13 cellular contexts compared by ENCODE assay signal in genomic region chr6:166952122-166952521, GRCh38. TPM values are rescaled to one million over a fixed set of nuclear protein-coding genes. Genes with fewer than 3 reads are reported as not detected.
A peak's percentile ranks its signal among the peaks of the same experiment; 100 is the strongest.
DNase-seq lines count a peak whose midpoint lies in the region; ATAC-seq and TF ChIP-seq lines count a peak whose summit lies in the region.
"Had no signal": no experiment of that assay in that cellular context is flagged by ENCODE, and none has a peak within 500 bp of the region (broad histone marks: within the 10 kb centered on the region; RNA-seq: fewer than 3 reads in every experiment).

No MANE protein-coding gene starts in this region.

- no peaks in the 10 kb centered on the region for H3K79me2 ChIP-seq in smooth muscle cell (ENCODE audit: low read depth)
- H3K79me2 ChIP-seq: parathyroid adenoma had no signal

- H3K9me3 ChIP-seq in T-helper 17 cell (ENCODE audit: control insufficient read depth, low read length, poor library complexity, severe bottlenecking) (no peaks in the 10 kb centered on the region), smooth muscle cell (replicated peaks; ENCODE audit: low read depth) (no peaks in the 10 kb centered on the region)
- H3K9me3 ChIP-seq: gastroesophageal sphincter had no signal

- H3K4me1 Mint-ChIP-seq in T-helper 17 cell, result peaks cover 53% of the 10 kb centered on the region
- H3K4me1 Mint-ChIP-seq in activated naive CD8-positive, alpha-beta T cell (ENCODE audit: low read depth), result peaks cover 61% of the 10 kb centered on the region
- H3K4me1 Mint-ChIP-seq in stimulated activated memory B cell treated with anti-CD40 and anti-IgM and Interleukin-4, amounts not matched to agents 10 μg/mL and 1 μg/mL and 100 μg/mL, for 72 hours, result peaks cover 73% of the 10 kb centered on the region

- TF ChIP-seq CTCF in smooth muscle cell (IDR thresholded peaks at IDR 0.05; ENCODE audit: borderline replicate concordance, insufficient read depth, poor library complexity, severe bottlenecking), result no peak

- no peaks in the 10 kb centered on the region for H3K27me3 Mint-ChIP-seq in T-helper 17 cell
- no peaks in the 10 kb centered on the region for H3K27me3 Mint-ChIP-seq in activated naive CD8-positive, alpha-beta T cell
- H3K27me3 Mint-ChIP-seq in stimulated activated memory B cell treated with anti-CD40 and anti-IgM and Interleukin-4, amounts not matched to agents 10 μg/mL and 1 μg/mL and 100 μg/mL, for 72 hours, result no peaks in the 10 kb centered on the region
- H3K27me3 Mint-ChIP-seq: brain had no signal

- H3K4me3 Mint-ChIP-seq in T-helper 17 cell, result peak overlapping the region; percentile 96
- peak overlapping the region; percentile 68 for H3K4me3 Mint-ChIP-seq in activated naive CD8-positive, alpha-beta T cell
- peak overlapping the region; percentile 18 for H3K4me3 Mint-ChIP-seq in stimulated activated memory B cell treated with anti-CD40 and anti-IgM and Interleukin-4, amounts not matched to agents 10 μg/mL and 1 μg/mL and 100 μg/mL, for 72 hours

- DNase-seq in activated T-cell treated with anti-CD3 and anti-CD28 coated beads, Interleukin-2, amount 50 U/mL, for 1 hour, result peak; percentile 32
- DNase-seq in activated T-cell treated with anti-CD3 and anti-CD28 coated beads for 4 hours (no peak), T-helper 17 cell (no peak), NCI-H510A treated with DMSO at 0.1 percent for 48 hours (lab: John Stamatoyannopoulos, UW) (no peak), smooth muscle cell (lab: John Stamatoyannopoulos, UW; ENCODE audit: unreplicated experiment) (no peak)
- DNase-seq: activated CD8-positive, alpha-beta memory T cell treated with anti-CD3 and anti-CD28 coated beads, Interleukin-2, amount 50 U/mL, for 4 hours; RPMI8226 had no signal

- H3K27me3 ChIP-seq in smooth muscle cell (ENCODE audit: low read depth), result no peaks in the 10 kb centered on the region
- H3K27me3 ChIP-seq: gastroesophageal sphincter had no signal

- H3K36me3 Mint-ChIP-seq in T-helper 17 cell (ENCODE audit: low read depth), result peaks cover 5% of the 10 kb centered on the region
- peaks cover 4% of the 10 kb centered on the region for H3K36me3 Mint-ChIP-seq in activated naive CD8-positive, alpha-beta T cell
- peaks cover 12% of the 10 kb centered on the region for H3K36me3 Mint-ChIP-seq in stimulated activated memory B cell treated with anti-CD40 and anti-IgM and Interleukin-4, amounts not matched to agents 10 μg/mL and 1 μg/mL and 100 μg/mL, for 72 hours

- H3K9me3 Mint-ChIP-seq in activated naive CD8-positive, alpha-beta T cell (ENCODE audit: low read depth), result no peaks in the 10 kb centered on the region
- no peaks in the 10 kb centered on the region for H3K9me3 Mint-ChIP-seq in stimulated activated memory B cell treated with anti-CD40 and anti-IgM and Interleukin-4, amounts not matched to agents 10 μg/mL and 1 μg/mL and 100 μg/mL, for 72 hours

- no peak for ATAC-seq in T-helper 17 cell
- no peak for ATAC-seq in stimulated activated memory B cell treated with anti-CD40 and anti-IgM and Interleukin-4, amounts not matched to agents 10 μg/mL and 1 μg/mL and 100 μg/mL, for 72 hours
- ATAC-seq in HG03439 (IDR thresholded peaks at IDR 0.05; ENCODE audit: unreplicated experiment), result no peak
- ATAC-seq: gastroesophageal sphincter had no signal

- H4K20me1 ChIP-seq in smooth muscle cell (ENCODE audit: low read depth), result no peaks in the 10 kb centered on the region

- H3K27ac Mint-ChIP-seq in T-helper 17 cell, result peak overlapping the region; percentile 100
- H3K27ac Mint-ChIP-seq in activated naive CD8-positive, alpha-beta T cell, result peak overlapping the region; percentile 85
- H3K27ac Mint-ChIP-seq in stimulated activated memory B cell treated with anti-CD40 and anti-IgM and Interleukin-4, amounts not matched to agents 10 μg/mL and 1 μg/mL and 100 μg/mL, for 72 hours, result peak overlapping the region; percentile 97

- peaks cover 8% of the 10 kb centered on the region for H3K4me1 ChIP-seq in smooth muscle cell (ENCODE audit: low read depth)

- no peak overlapping the region for H2AFZ ChIP-seq in smooth muscle cell (ENCODE audit: low read depth)
- H2AFZ ChIP-seq: parathyroid adenoma had no signal

- H3F3A ChIP-seq in smooth muscle cell (ENCODE audit: low read depth), result no peaks in the 10 kb centered on the region

- H3K4me2 ChIP-seq in smooth muscle cell, result no peak overlapping the region

- no peak overlapping the region for H3K27ac ChIP-seq in smooth muscle cell (ENCODE audit: low read depth)
- H3K27ac ChIP-seq: parathyroid adenoma had no signal

- H3K4me3 ChIP-seq in smooth muscle cell, result no peak overlapping the region
- H3K4me3 ChIP-seq: gastroesophageal sphincter had no signal

- H3K9ac ChIP-seq in smooth muscle cell (ENCODE audit: low read depth), result no peak overlapping the region
- H3K9ac ChIP-seq: parathyroid adenoma had no signal

- H3K36me3 ChIP-seq in smooth muscle cell (ENCODE audit: low read depth), result no peaks in the 10 kb centered on the region

- 91% methylated on average over 12 of the region's 12 CpGs for WGBS in smooth muscle cell (ENCODE audit: low lambda C conversion rate)

RNA-seq across cellular contexts. Expression of gene RNASET2, which starts 4.2 kb away (rescaled TPM):
- 100 to 1,000 TPM; 245 to 340 TPM for total RNA-seq in T-helper 17 cell
- 16.8 and 20.6 TPM in 2 replicates for total RNA-seq in smooth muscle cell
- polyA plus RNA-seq in smooth muscle cell, result 29.3 and 34.1 TPM in 2 replicates

RNA-seq across cellular contexts. Expression of gene CEP43, which starts 47.1 kb away (rescaled TPM):
- 10 to 100 TPM; 19.8 to 24.0 TPM for total RNA-seq in T-helper 17 cell
- 16.0 and 26.0 TPM in 2 replicates for total RNA-seq in smooth muscle cell
- 9.7 and 13.2 TPM in 2 replicates for polyA plus RNA-seq in smooth muscle cell

Comparison
In these comparisons a context has a peak if more than half of its experiments do, and no peak if none do; other contexts are left out.
1. H3K4me3 Mint-ChIP-seq: peak in every context shown above with its lines; median percentile 96 in T-helper 17 cell; 68 in activated naive CD8-positive, alpha-beta T cell; 18 in stimulated activated memory B cell treated with anti-CD40 and anti-IgM and Interleukin-4, amounts not matched to agents 10 μg/mL and 1 μg/mL and 100 μg/mL, for 72 hours.
2. RNA of gene RNASET2, which starts 4.2 kb away (total RNA-seq): 245 to 340 TPM in T-helper 17 cell; 16.8 to 20.6 TPM in smooth muscle cell; every median in the first group is over 10 times any median in the second.
3. Peak in every context shown above with its lines, with median percentiles within 50 percentile points of each other: H3K27ac Mint-ChIP-seq.